ENCODE assay signal across 8 cellular contexts in genomic region chr14:73491977-73492552, GRCh38. TPM values are rescaled to one million over a fixed set of nuclear protein-coding genes. Genes with fewer than 3 reads are reported as not detected.
DNase-seq lines count a peak whose midpoint lies in the region; ATAC-seq and TF ChIP-seq lines count a peak whose summit lies in the region.

No MANE protein-coding gene starts in this region.

- H3K27ac ChIP-seq in iPS DF 6.9 (ENCODE audit: low read length) = no peak overlapping the region
- H3K27ac ChIP-seq in smooth muscle cell (ENCODE audit: low read depth) = no peak overlapping the region
- no peak overlapping the region for H3K27ac ChIP-seq in foreskin keratinocyte

- no peak overlapping the region for H3K27ac Mint-ChIP-seq in activated CD4-positive, alpha-beta memory T cell treated with anti-CD3 and anti-CD28 coated beads for 36 hours

- H3K27me3 Mint-ChIP-seq in activated CD4-positive, alpha-beta memory T cell treated with anti-CD3 and anti-CD28 coated beads for 36 hours = no peaks in the 10 kb centered on the region

- H3K4me2 ChIP-seq in smooth muscle cell = peak overlapping the region; percentile 90

- peaks cover 25% of the 10 kb centered on the region for H3K36me3 Mint-ChIP-seq in activated CD4-positive, alpha-beta memory T cell treated with anti-CD3 and anti-CD28 coated beads for 36 hours

- H3K4me1 ChIP-seq in HAP-1 (peaks cover 16% of the 10 kb centered on the region), iPS DF 6.9 (ENCODE audit: control insufficient read depth, insufficient read depth, low read length) (peaks cover 3% of the 10 kb centered on the region), smooth muscle cell (ENCODE audit: low read depth) (peaks cover 15% of the 10 kb centered on the region), foreskin keratinocyte (no peaks in the 10 kb centered on the region)

- peak overlapping the region; percentile 77 for H3K4me3 Mint-ChIP-seq in activated CD4-positive, alpha-beta memory T cell treated with anti-CD3 and anti-CD28 coated beads for 36 hours

- DNase-seq in HAP-1 (ENCODE audit: low spot score in 2 of 2) = no peak
- DNase-seq in activated CD4-positive, alpha-beta memory T cell treated with anti-CD3 and anti-CD28 coated beads for 36 hours = no peak
- DNase-seq in iPS DF 6.9 (ENCODE audit: low read depth, low spot score) = no peak
- DNase-seq in smooth muscle cell (lab: John Stamatoyannopoulos, UW; ENCODE audit: unreplicated experiment) = no peak
- DNase-seq in GM13976 (ENCODE audit: low spot score) = no peak
- DNase-seq in foreskin keratinocyte = no peak
- DNase-seq in hepatic stellate cell (ENCODE audit: low spot score) = no peak

- CTCF ChIA-PET in activated CD4-positive, alpha-beta memory T cell treated with anti-CD3 and anti-CD28 coated beads for 36 hours (lab: Charles Lee) = interaction anchor here (0.7 to 2.1 kb wide), 4 partner anchors 20 to 196 kb away, joined by 3 to 8 read pairs (median 4); no protein-coding TSS in a partner anchor

- TF ChIP-seq CTCF in smooth muscle cell (IDR thresholded peaks at IDR 0.05; ENCODE audit: borderline replicate concordance, insufficient read depth, poor library complexity, severe bottlenecking) (no peak), GM13976 (IDR thresholded peaks at IDR 0.05; ENCODE audit: borderline replicate concordance, control extremely low read depth, extremely low read depth, insufficient read depth, missing control alignments) (no peak), foreskin keratinocyte (conservative IDR thresholded peaks at IDR 0.05) (no peak)

- ATAC-seq in GM21619 (IDR thresholded peaks at IDR 0.05; ENCODE audit: unreplicated experiment) (no peak), foreskin keratinocyte (no peak)

- H3K4me3 ChIP-seq in HAP-1 (peak overlapping the region; percentile 58), iPS DF 6.9 (ENCODE audit: low read length) (peak overlapping the region; percentile 82; the same call in 1 of the 2 replicates), smooth muscle cell (peak overlapping the region; percentile 61)

- peaks cover 24% of the 10 kb centered on the region for H4K20me1 ChIP-seq in smooth muscle cell (ENCODE audit: low read depth)

- WGBS in iPS DF 6.9 (ENCODE audit: insufficient coverage, insufficient read length) = no CpG with 5 or more reads among the region's 28 CpGs
- 45% methylated on average over 28 of the region's 28 CpGs for WGBS in smooth muscle cell (ENCODE audit: low lambda C conversion rate)

- H3K27me3 ChIP-seq in HAP-1 (ENCODE audit: low read depth) = no peaks in the 10 kb centered on the region
- no peaks in the 10 kb centered on the region for H3K27me3 ChIP-seq in iPS DF 6.9 (ENCODE audit: control insufficient read depth, insufficient read depth, low read length)
- no peaks in the 10 kb centered on the region for H3K27me3 ChIP-seq in smooth muscle cell (ENCODE audit: low read depth)
- H3K27me3 ChIP-seq in foreskin keratinocyte = no peaks in the 10 kb centered on the region

- H3K36me3 ChIP-seq in HAP-1 (replicated peaks) (peaks cover 16% of the 10 kb centered on the region), iPS DF 6.9 (ENCODE audit: control insufficient read depth, insufficient read depth, low read length) (no peaks in the 10 kb centered on the region), smooth muscle cell (ENCODE audit: low read depth) (no peaks in the 10 kb centered on the region)

- peaks cover 7% of the 10 kb centered on the region for H3F3A ChIP-seq in smooth muscle cell (ENCODE audit: low read depth)

- H3K9me3 ChIP-seq in HAP-1 = no peaks in the 10 kb centered on the region; the same call in 1 of the 2 replicates
- H3K9me3 ChIP-seq in iPS DF 6.9 (ENCODE audit: control insufficient read depth, insufficient read depth, low read length) = no peaks in the 10 kb centered on the region
- no peaks in the 10 kb centered on the region for H3K9me3 ChIP-seq in smooth muscle cell (replicated peaks; ENCODE audit: low read depth)

- H3K4me1 Mint-ChIP-seq in activated CD4-positive, alpha-beta memory T cell treated with anti-CD3 and anti-CD28 coated beads for 36 hours (ENCODE audit: low read depth) = peaks cover 43% of the 10 kb centered on the region

- intact Hi-C loops in activated CD4-positive, alpha-beta memory T cell treated with anti-CD3 and anti-CD28 coated beads for 36 hours (cut with micrococcal nuclease) = loop anchor here (1.0 to 5.0 kb wide), 2 partner anchors 77 to 140 kb away; partner anchors contain the start of gene ACOT2

- POLR2A ChIA-PET in activated CD4-positive, alpha-beta memory T cell treated with anti-CD3 and anti-CD28 coated beads for 36 hours (lab: Charles Lee) = interaction anchor here (1.6 to 2.2 kb wide), 6 partner anchors 20 to 356 kb away, joined by 3 to 22 read pairs (median 10); partner anchors contain the start of genes ACOT2, NUMB and PSEN1

- peaks cover 8% of the 10 kb centered on the region for H3K79me2 ChIP-seq in smooth muscle cell (ENCODE audit: low read depth)

- H2AFZ ChIP-seq in smooth muscle cell (ENCODE audit: low read depth) = peak overlapping the region; percentile 91

- no peaks in the 10 kb centered on the region for H3K9me3 Mint-ChIP-seq in activated CD4-positive, alpha-beta memory T cell treated with anti-CD3 and anti-CD28 coated beads for 36 hours

- no peak overlapping the region for H3K9ac ChIP-seq in smooth muscle cell (ENCODE audit: low read depth)

- in situ Hi-C loops in HAP-1 (cut with MboI; ENCODE audit: low sequenced_read_pairs) (no loop called here), GM13976 (cut with MboI; ENCODE audit: low sequenced_read_pairs, unreplicated experiment) (loop anchor here (10.0 kb wide), 1 partner anchor 143 kb away; no protein-coding TSS in a partner anchor)

RNA-seq across cellular contexts. Expression of gene RIOX1, which starts 1.3 kb away (rescaled TPM):
- 10 to 100 TPM; 13.9 to 15.5 TPM for total RNA-seq in activated CD4-positive, alpha-beta memory T cell treated with anti-CD3 and anti-CD28 coated beads for 36 hours
- total RNA-seq in smooth muscle cell = 2.7 and 5.7 TPM in 2 replicates
- polyA plus RNA-seq in smooth muscle cell = 7.9 and 10.6 TPM in 2 replicates
- total RNA-seq in foreskin keratinocyte = 16.1 and 16.8 TPM in 2 replicates
- polyA plus RNA-seq in foreskin keratinocyte = 10.7 and 12.2 TPM in 2 replicates

RNA-seq across cellular contexts. Expression of gene NUMB, which starts 33.7 kb away (rescaled TPM):
- 10 to 100 TPM; 45.0 to 46.9 TPM for total RNA-seq in activated CD4-positive, alpha-beta memory T cell treated with anti-CD3 and anti-CD28 coated beads for 36 hours
- total RNA-seq in smooth muscle cell = 34.5 and 39.7 TPM in 2 replicates
- polyA plus RNA-seq in smooth muscle cell = 54.6 and 57.4 TPM in 2 replicates
- total RNA-seq in foreskin keratinocyte = 42.5 and 42.6 TPM in 2 replicates
- polyA plus RNA-seq in foreskin keratinocyte = 26.1 and 27.6 TPM in 2 replicates

RNA-seq across cellular contexts. Expression of gene ACOT1, which starts 44.9 kb away (rescaled TPM):
- 1 to 10 TPM in 1 of 2 experiments, under 1 TPM in 1; 0.80 to 1.2 TPM for total RNA-seq in activated CD4-positive, alpha-beta memory T cell treated with anti-CD3 and anti-CD28 coated beads for 36 hours
- total RNA-seq in smooth muscle cell (7.9 and 13.1 TPM in 2 replicates), foreskin keratinocyte (2.0 and 2.3 TPM in 2 replicates)
- polyA plus RNA-seq in smooth muscle cell (4.3 and 7.3 TPM in 2 replicates), foreskin keratinocyte (3.1 and 3.3 TPM in 2 replicates)
